16 cellular contexts compared by ENCODE assay signal in the genomic region with DNA sequence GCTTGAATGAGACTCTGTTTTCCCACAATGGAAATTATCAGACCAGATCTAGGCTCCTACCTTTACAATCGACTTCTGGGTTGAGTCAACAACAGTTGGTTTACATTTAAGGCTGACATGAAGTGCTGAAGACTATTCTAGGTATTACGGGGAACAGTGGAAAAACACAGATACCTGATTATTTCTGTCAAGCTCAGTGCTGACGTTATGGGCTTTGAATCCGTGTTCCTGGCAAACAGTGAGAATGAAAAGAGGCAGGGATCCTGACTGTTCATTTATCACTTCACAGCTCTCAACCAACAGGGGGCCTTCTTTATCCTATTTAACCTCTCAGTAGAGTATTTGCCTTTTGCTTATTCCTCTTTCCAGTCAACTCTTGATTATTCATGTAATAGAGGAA. TPM values are rescaled to one million over a fixed set of nuclear protein-coding genes. Genes with fewer than 3 reads are reported as not detected.
DNase-seq lines count a peak whose midpoint lies in the region; ATAC-seq, FAIRE-seq and TF ChIP-seq lines count a peak whose summit lies in the region.
"Had no signal": no experiment of that assay in that cellular context is flagged by ENCODE, and none has a peak within 500 bp of the region (broad histone marks: within the 10 kb centered on the region; RNA-seq: fewer than 3 reads in every experiment).

No MANE protein-coding gene starts in this region.

- no peak overlapping the region for H3K4me3 ChIP-seq in body of pancreas
- H3K4me3 ChIP-seq in mesendoderm (ENCODE audit: low read length) = no peak overlapping the region

- H3K4me1 Mint-ChIP-seq in mesothelial cell of epicardium = peaks cover 2% of the 10 kb centered on the region

- H3K56ac ChIP-seq in mesendoderm (ENCODE audit: low read length) = no peak overlapping the region

- H3K36me3 Mint-ChIP-seq in mesothelial cell of epicardium = peaks cover 1% of the 10 kb centered on the region

- H3K9ac ChIP-seq in mesendoderm (ENCODE audit: low read length) = no peak overlapping the region

- no peak overlapping the region for H4K8ac ChIP-seq in mesendoderm (ENCODE audit: low read depth, low read length)

- H4K5ac ChIP-seq in mesendoderm (ENCODE audit: low read length) = no peak overlapping the region

- intact Hi-C loops in body of pancreas (cut with DNase I) = no loop called here

- H2AK5ac ChIP-seq in mesendoderm (ENCODE audit: low read length) = no peak overlapping the region

- H3K27me3 ChIP-seq in body of pancreas = no peaks in the 10 kb centered on the region
- no peaks in the 10 kb centered on the region for H3K27me3 ChIP-seq in mesendoderm (ENCODE audit: insufficient read depth, low read length, poor library complexity)

- no peaks in the 10 kb centered on the region for H3K27me3 Mint-ChIP-seq in mesothelial cell of epicardium (ENCODE audit: low read depth)
- H3K27me3 Mint-ChIP-seq: activated CD4-positive, alpha-beta T cell treated with anti-CD3 and anti-CD28 coated beads, Interleukin-2, amount 10 ng/mL, durations not matched to agents 24 days and 14 days; IgD-negative memory B cell; stimulated activated naive CD8-positive, alpha-beta T cell treated with anti-CD3 and anti-CD28 coated beads, Interleukin-15, Interleukin-2, amounts not matched to agents 100 ng/mL and 50 ng/mL, for 24 hours had no signal

- FAIRE-seq in GM19239 (lab: Jason Lieb, UNC) = peak; percentile 82
- FAIRE-seq: colon had no signal

- no peak overlapping the region for H3K18ac ChIP-seq in mesendoderm (ENCODE audit: low read length)

- H2BK5ac ChIP-seq in mesendoderm (ENCODE audit: low read length) = no peak overlapping the region

- peak overlapping the region in 3 of 4 donors; percentile 28 to 64 (median 57) for H3K27ac ChIP-seq in body of pancreas
- no peak overlapping the region for H3K27ac ChIP-seq in mesendoderm (ENCODE audit: low read depth, low read length)

- TF ChIP-seq CTCF in body of pancreas (IDR thresholded peaks at IDR 0.05) = peak in 4 of 7 experiments; percentile 12 to 32 (median 22)
- no peak for TF ChIP-seq CTCF in mesothelial cell of epicardium (IDR thresholded peaks at IDR 0.05; ENCODE audit: unreplicated experiment)

- H3K79me1 ChIP-seq in mesendoderm (ENCODE audit: low read length) = no peaks in the 10 kb centered on the region

- no peaks in the 10 kb centered on the region for H3K9me3 ChIP-seq in body of pancreas

- H3K36me3 ChIP-seq in body of pancreas (replicated peaks in 1 of 2; ENCODE audit: insufficient read depth in 1 of 2, low read depth in 2 of 2) (no peaks in the 10 kb centered on the region), mesendoderm (ENCODE audit: control insufficient read depth, insufficient read depth, low read length) (no peaks in the 10 kb centered on the region)

- H3K23ac ChIP-seq in mesendoderm (ENCODE audit: low read length) = no peak overlapping the region

- peak; percentile 80 for ATAC-seq in body of pancreas
- ATAC-seq in HG03175 (IDR thresholded peaks at IDR 0.05; ENCODE audit: unreplicated experiment) = no peak
- no peak for ATAC-seq in HG02759 (IDR thresholded peaks at IDR 0.05; ENCODE audit: unreplicated experiment)

- H3K9me3 Mint-ChIP-seq in mesothelial cell of epicardium = no peaks in the 10 kb centered on the region
- H3K9me3 Mint-ChIP-seq: activated CD4-positive, alpha-beta T cell treated with anti-CD3 and anti-CD28 coated beads, Interleukin-2, amount 10 ng/mL, durations not matched to agents 24 days and 14 days; IgD-negative memory B cell; stimulated activated naive CD8-positive, alpha-beta T cell treated with anti-CD3 and anti-CD28 coated beads, Interleukin-15, Interleukin-2, amounts not matched to agents 100 ng/mL and 50 ng/mL, for 24 hours had no signal

- H3K4me1 ChIP-seq in body of pancreas = peaks cover 41% of the 10 kb centered on the region
- H3K4me1 ChIP-seq in mesendoderm (ENCODE audit: control insufficient read depth, low read depth, low read length) = no peaks in the 10 kb centered on the region

- H2BK15ac ChIP-seq in mesendoderm (replicated peaks; ENCODE audit: low read depth) = no peak overlapping the region

- H3K79me2 ChIP-seq in mesendoderm (ENCODE audit: control insufficient read depth, insufficient read depth, low read length) = no peaks in the 10 kb centered on the region

- TF ChIP-seq POLR2A in body of pancreas (IDR thresholded peaks at IDR 0.05) = no peak

- no peak overlapping the region for H3K4me2 ChIP-seq in mesendoderm (ENCODE audit: low read length)

- H3K4me3 Mint-ChIP-seq in mesothelial cell of epicardium = no peak overlapping the region
- H3K4me3 Mint-ChIP-seq: activated CD4-positive, alpha-beta T cell treated with anti-CD3 and anti-CD28 coated beads, Interleukin-2, amount 10 ng/mL, durations not matched to agents 24 days and 14 days; IgD-negative memory B cell; stimulated activated naive CD8-positive, alpha-beta T cell treated with anti-CD3 and anti-CD28 coated beads, Interleukin-15, Interleukin-2, amounts not matched to agents 100 ng/mL and 50 ng/mL, for 24 hours had no signal

- H3K4ac ChIP-seq in mesendoderm (ENCODE audit: low read depth, low read length) = no peak overlapping the region

- no peak overlapping the region for H2BK120ac ChIP-seq in mesendoderm (ENCODE audit: low read depth, low read length)

- DNase-seq in GM19239 (ENCODE audit: insufficient read length, low spot score) (no peak), NCI-H2081 treated with DMSO at 0.1 percent for 48 hours (lab: John Stamatoyannopoulos, UW) (peak; percentile 70), body of pancreas (peak; percentile 12 to 44 (median 22)), mesendoderm (peak; percentile 60), KG1 (lab: John Stamatoyannopoulos, UW) (no peak), mesothelial cell of epicardium (ENCODE audit: low spot score in 2 of 2, unreplicated experiment in 2 of 2) (no peak)
- DNase-seq: activated CD4-positive, alpha-beta T cell treated with anti-CD3 and anti-CD28 coated beads, Interleukin-2, amount 10 ng/mL, durations not matched to agents 24 days and 14 days; activated gamma-delta T cell; foreskin melanocyte; occipital lobe; stimulated activated CD4-positive, alpha-beta T cell treated with anti-CD3 and anti-CD28 coated beads, Interleukin-2, amount 100 ng/mL, for 48 hours had no signal

- no peak overlapping the region for H3K27ac Mint-ChIP-seq in mesothelial cell of epicardium
- H3K27ac Mint-ChIP-seq: activated CD4-positive, alpha-beta T cell treated with anti-CD3 and anti-CD28 coated beads, Interleukin-2, amount 10 ng/mL, durations not matched to agents 24 days and 14 days; IgD-negative memory B cell; stimulated activated naive CD8-positive, alpha-beta T cell treated with anti-CD3 and anti-CD28 coated beads, Interleukin-15, Interleukin-2, amounts not matched to agents 100 ng/mL and 50 ng/mL, for 24 hours had no signal

- 31 to 44% methylated on average over 4 of the region's 4 CpGs for WGBS in body of pancreas, 2 donors
- no CpG with 5 or more reads among the region's 4 CpGs for WGBS in mesendoderm (ENCODE audit: extremely low coverage, insufficient coverage, low lambda C conversion rate)

RNA-seq across cellular contexts. Expression of gene TMEM164, which starts 43.1 kb away (rescaled TPM):
- total RNA-seq in body of pancreas (100 to 1,000 TPM in 1 of 2 donors, 10 to 100 TPM in 1; 16.1 to 334 TPM), mesothelial cell of epicardium (42.5 to 44.4 TPM (median 44.0 TPM) in 3 replicates)
- 8.2 TPM for polyA plus RNA-seq in mesendoderm (2013, experiment 1 of 2)
- 7.6 TPM for polyA plus RNA-seq in mesendoderm (2013, experiment 2 of 2)

Comparison
In these comparisons a context has a peak if more than half of its experiments do, and no peak if none do; other contexts are left out.
1. DNase-seq: peak in NCI-H2081 treated with DMSO at 0.1 percent for 48 hours (single experiment), body of pancreas (4 of 4) and mesendoderm (single experiment); none in GM19239 (single experiment), KG1 (single experiment) and mesothelial cell of epicardium (0 of 2).